In the genomic region with DNA sequence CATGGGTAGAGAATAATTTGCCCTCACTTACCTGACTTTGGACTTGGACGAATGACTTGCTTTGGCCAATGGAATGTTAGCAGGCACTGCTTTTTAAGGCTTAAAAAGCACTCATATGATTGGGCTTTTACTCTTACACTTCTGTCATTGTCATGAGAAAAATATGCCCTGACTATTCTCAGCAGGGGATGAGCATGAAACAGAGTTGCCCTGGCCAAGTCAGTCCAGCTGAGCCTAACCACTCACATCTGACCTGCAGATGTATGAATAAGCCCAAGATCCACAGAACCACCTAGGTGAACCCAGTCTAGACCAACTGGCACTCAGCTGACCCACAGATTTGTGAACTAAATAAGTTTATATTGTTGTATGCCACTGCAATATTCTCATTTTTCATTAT, we compare ENCODE assay signal across 21 cellular contexts.
"Had no signal": no experiment of that assay in that cellular context is flagged by ENCODE, and none has a peak within 500 bp of the region (broad histone marks: within the 10 kb centered on the region; RNA-seq: fewer than 3 reads in every experiment).

No MANE protein-coding gene starts in this region.

- ATAC-seq: activated CD8-positive, alpha-beta T cell treated with anti-CD3 and anti-CD28 coated beads, Interleukin-2, amount 10 ng/mL, durations not matched to agents 7 days and 5 days; gastrocnemius medialis; heart left ventricle; left cardiac atrium; sciatic nerve had no signal

- H3K4me3 Mint-ChIP-seq: activated B cell treated with CpG ODN at 0.5 μM for 24 hours; activated CD8-positive, alpha-beta T cell treated with anti-CD3 and anti-CD28 coated beads, Interleukin-2, amount 10 ng/mL, durations not matched to agents 7 days and 5 days; activated naive CD4-positive, alpha-beta T cell treated with anti-CD3 and anti-CD28 coated beads, Interleukin-2, amount 50 U/mL, for 24 hours; brain; central memory CD8-positive, alpha-beta T cell; mesothelial cell of epicardium; neural crest cell had no signal

- H3K27ac Mint-ChIP-seq: activated B cell treated with CpG ODN at 0.5 μM for 24 hours; activated CD8-positive, alpha-beta T cell treated with anti-CD3 and anti-CD28 coated beads, Interleukin-2, amount 10 ng/mL, durations not matched to agents 7 days and 5 days; activated naive CD4-positive, alpha-beta T cell treated with anti-CD3 and anti-CD28 coated beads, Interleukin-2, amount 50 U/mL, for 24 hours; brain; mesothelial cell of epicardium had no signal

- H3K9me3 Mint-ChIP-seq: activated B cell treated with CpG ODN at 0.5 μM for 24 hours had no signal

- H3K9me3 ChIP-seq: esophagus muscularis mucosa, gastrocnemius medialis, spleen had no signal

- H3K27me3 ChIP-seq: esophagus muscularis mucosa, gastrocnemius medialis, heart left ventricle, spleen had no signal

- H3K27me3 Mint-ChIP-seq: activated B cell treated with CpG ODN at 0.5 μM for 24 hours; activated naive CD4-positive, alpha-beta T cell treated with anti-CD3 and anti-CD28 coated beads, Interleukin-2, amount 50 U/mL, for 24 hours; brain; central memory CD8-positive, alpha-beta T cell had no signal

- H3K36me3 ChIP-seq: esophagus muscularis mucosa, gastrocnemius medialis, heart left ventricle, spleen had no signal

- H3K4me3 ChIP-seq: esophagus muscularis mucosa, gastrocnemius medialis, heart left ventricle, lung, spleen had no signal

- DNase-seq: activated B cell treated with CpG ODN at 0.5 μM for 24 hours; activated CD4-positive, alpha-beta T cell treated with anti-CD3 and anti-CD28 coated beads for 48 hours; activated CD8-positive, alpha-beta memory T cell treated with anti-CD3 and anti-CD28 coated beads, Interleukin-2, amount 50 U/mL, for 4 hours; activated CD8-positive, alpha-beta T cell treated with anti-CD3 and anti-CD28 coated beads, Interleukin-2, amount 10 ng/mL, durations not matched to agents 7 days and 5 days; activated effector memory CD4-positive, alpha-beta T cell treated with anti-CD3 and anti-CD28 coated beads, Interleukin-2, amount 50 U/mL, for 16 hours; activated T-cell treated with anti-CD3 and anti-CD28 coated beads, Interleukin-2, amount 50 U/mL, for 48 hours; cortex of kidney; effector CD4-positive, alpha-beta T cell; gastrocnemius medialis; heart left ventricle; left cardiac atrium; spleen; T-helper 2 cell had no signal

- H3K36me3 Mint-ChIP-seq: activated naive CD4-positive, alpha-beta T cell treated with anti-CD3 and anti-CD28 coated beads, Interleukin-2, amount 50 U/mL, for 24 hours; brain had no signal

- H3K4me1 Mint-ChIP-seq: activated B cell treated with CpG ODN at 0.5 μM for 24 hours; activated naive CD4-positive, alpha-beta T cell treated with anti-CD3 and anti-CD28 coated beads, Interleukin-2, amount 50 U/mL, for 24 hours; brain; central memory CD8-positive, alpha-beta T cell; neural crest cell had no signal

- H3K4me1 ChIP-seq: esophagus muscularis mucosa, gastrocnemius medialis, heart left ventricle, spleen had no signal

- H3K27ac ChIP-seq: esophagus muscularis mucosa, gastrocnemius medialis, heart left ventricle, spleen had no signal
